In genomic region chr15:88472225-88472624, GRCh38 we compare ENCODE assay signal across 12 cellular contexts.
"Had no signal": no experiment of that assay in that cellular context is flagged by ENCODE, and none has a peak within 500 bp of the region (broad histone marks: within the 10 kb centered on the region; RNA-seq: fewer than 3 reads in every experiment).

No MANE protein-coding gene starts in this region.

- H3K27me3 ChIP-seq: esophagus muscularis mucosa, suprapubic skin had no signal

- ATAC-seq: activated CD4-positive, CD25-positive, alpha-beta regulatory T cell treated with anti-CD3 and anti-CD28 coated beads, Interleukin-2, amount 50 U/mL, for 24 hours; left colon; right cardiac atrium had no signal

- H3K4me3 ChIP-seq: esophagus muscularis mucosa, suprapubic skin had no signal

- H3K36me3 Mint-ChIP-seq: type B pancreatic cell had no signal

- DNase-seq: activated CD8-positive, alpha-beta memory T cell treated with anti-CD3 and anti-CD28 coated beads for 24 hours; activated gamma-delta T cell treated with Interleukin-2 at 50 U/mL for 16 hours; head of caudate nucleus; left colon; naive B cell; right cardiac atrium; small intestine had no signal

- H3K27ac ChIP-seq: esophagus muscularis mucosa, suprapubic skin had no signal

- H3K27me3 Mint-ChIP-seq: naive B cell, type B pancreatic cell had no signal

- H3K4me3 Mint-ChIP-seq: naive B cell; T-helper 2 cell treated with Interferon-gamma antibody and Interleukin-4, amounts not matched to agents 5 μg/mL and 100 μg/mL, for 36 hours; type B pancreatic cell had no signal

- H3K9me3 ChIP-seq: esophagus muscularis mucosa, suprapubic skin had no signal

- H3K27ac Mint-ChIP-seq: T-helper 2 cell treated with Interferon-gamma antibody and Interleukin-4, amounts not matched to agents 5 μg/mL and 100 μg/mL, for 36 hours; type B pancreatic cell had no signal

- H3K9me3 Mint-ChIP-seq: naive B cell; T-helper 2 cell treated with Interferon-gamma antibody and Interleukin-4, amounts not matched to agents 5 μg/mL and 100 μg/mL, for 36 hours; type B pancreatic cell had no signal
